Comparison of ENCODE assay signal across 1 cellular context in the genomic region with DNA sequence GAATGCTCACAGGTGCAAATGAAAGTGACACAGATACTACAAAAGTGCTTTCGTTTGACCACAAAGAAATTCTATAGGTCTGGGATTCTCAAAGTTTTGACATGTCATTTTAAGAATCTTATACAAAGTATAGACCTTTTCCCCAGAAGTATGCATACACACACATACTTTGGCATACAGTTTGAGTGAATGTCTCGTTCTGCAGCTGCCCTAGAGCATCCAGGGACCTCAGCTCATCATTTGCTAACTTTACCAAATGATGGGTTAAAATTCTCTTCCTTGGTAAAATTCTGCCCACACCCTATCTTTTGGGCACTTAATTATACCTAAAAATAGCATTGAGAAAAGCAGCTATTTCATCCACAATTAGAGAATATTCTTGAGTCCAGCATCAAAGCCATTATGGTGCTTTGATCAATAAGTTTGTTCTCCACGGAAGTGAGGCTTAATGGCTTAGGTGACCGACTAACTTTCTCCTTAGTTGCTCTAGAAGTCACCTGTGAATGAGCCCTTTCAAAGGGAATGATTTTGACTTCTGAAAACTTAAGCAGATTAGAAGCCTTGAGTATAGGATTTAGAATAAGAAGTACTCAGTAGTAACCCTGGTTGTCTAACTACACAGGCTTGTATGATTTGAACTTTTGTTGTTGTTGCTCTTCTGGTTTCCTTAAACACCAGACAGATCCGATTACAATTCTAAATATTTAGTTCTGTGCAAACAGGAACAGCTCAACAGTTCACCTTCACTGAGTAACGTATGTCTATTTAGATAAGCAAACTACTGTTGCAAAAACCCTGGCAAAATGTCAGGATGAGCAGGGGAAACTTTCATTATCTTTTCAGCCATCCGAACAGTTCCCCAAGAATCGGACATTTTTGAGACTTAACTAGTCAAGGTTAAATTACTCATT.
TF ChIP-seq lines count a peak whose summit lies in the region.

No MANE protein-coding gene starts in this region.

TF ChIP-seq in HepG2, 621 proteins besides CTCF, POLR2A, EP300 and RAD21 (continued from another document and continues in another):
- TF ChIP-seq NR0B2 (CRISPR knock-in tag; IDR thresholded peaks at IDR 0.05): no peak
- peak; percentile 76; the same call in 1 of the 2 replicates for TF ChIP-seq ZNF614 (CRISPR knock-in tag; IDR thresholded peaks at IDR 0.05; ENCODE audit: borderline replicate concordance)
- TF ChIP-seq HOMEZ (CRISPR knock-in tag; IDR thresholded peaks at IDR 0.05; ENCODE audit: low read depth): peak; percentile 95
- TF ChIP-seq HOXA5 (CRISPR knock-in tag; IDR thresholded peaks at IDR 0.05): no peak
- 0 out of 2 replicates have a peak, but pooled peaks have one; percentile 55 for TF ChIP-seq ZNF670 (CRISPR knock-in tag; IDR thresholded peaks at IDR 0.05; ENCODE audit: borderline replicate concordance)
- TF ChIP-seq, protein P1, sequence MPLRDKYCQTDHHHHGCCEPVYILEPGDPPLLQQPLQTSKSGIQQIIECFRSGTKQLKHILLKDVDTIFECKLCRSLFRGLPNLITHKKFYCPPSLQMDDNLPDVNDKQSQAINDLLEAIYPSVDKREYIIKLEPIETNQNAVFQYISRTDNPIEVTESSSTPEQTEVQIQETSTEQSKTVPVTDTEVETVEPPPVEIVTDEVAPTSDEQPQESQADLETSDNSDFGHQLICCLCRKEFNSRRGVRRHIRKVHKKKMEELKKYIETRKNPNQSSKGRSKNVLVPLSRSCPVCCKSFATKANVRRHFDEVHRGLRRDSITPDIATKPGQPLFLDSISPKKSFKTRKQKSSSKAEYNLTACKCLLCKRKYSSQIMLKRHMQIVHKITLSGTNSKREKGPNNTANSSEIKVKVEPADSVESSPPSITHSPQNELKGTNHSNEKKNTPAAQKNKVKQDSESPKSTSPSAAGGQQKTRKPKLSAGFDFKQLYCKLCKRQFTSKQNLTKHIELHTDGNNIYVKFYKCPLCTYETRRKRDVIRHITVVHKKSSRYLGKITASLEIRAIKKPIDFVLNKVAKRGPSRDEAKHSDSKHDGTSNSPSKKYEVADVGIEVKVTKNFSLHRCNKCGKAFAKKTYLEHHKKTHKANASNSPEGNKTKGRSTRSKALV (CRISPR knock-in tag; IDR thresholded peaks at IDR 0.05): no peak
- TF ChIP-seq ZNF264 (CRISPR knock-in tag; IDR thresholded peaks at IDR 0.05): no peak
- no peak for TF ChIP-seq ZNF354B (CRISPR knock-in tag; IDR thresholded peaks at IDR 0.05)
- TF ChIP-seq SRF (IDR thresholded peaks at IDR 0.05; ENCODE audit: low read depth, low read length): no peak
- peak; percentile 45; the same call in 1 of the 2 replicates for TF ChIP-seq KMT2B (CRISPR knock-in tag; IDR thresholded peaks at IDR 0.05)
- no peak for TF ChIP-seq AGO2 (optimal IDR thresholded peaks at IDR 0.05; ENCODE audit: low read depth, low read length)
- TF ChIP-seq, protein P2, sequence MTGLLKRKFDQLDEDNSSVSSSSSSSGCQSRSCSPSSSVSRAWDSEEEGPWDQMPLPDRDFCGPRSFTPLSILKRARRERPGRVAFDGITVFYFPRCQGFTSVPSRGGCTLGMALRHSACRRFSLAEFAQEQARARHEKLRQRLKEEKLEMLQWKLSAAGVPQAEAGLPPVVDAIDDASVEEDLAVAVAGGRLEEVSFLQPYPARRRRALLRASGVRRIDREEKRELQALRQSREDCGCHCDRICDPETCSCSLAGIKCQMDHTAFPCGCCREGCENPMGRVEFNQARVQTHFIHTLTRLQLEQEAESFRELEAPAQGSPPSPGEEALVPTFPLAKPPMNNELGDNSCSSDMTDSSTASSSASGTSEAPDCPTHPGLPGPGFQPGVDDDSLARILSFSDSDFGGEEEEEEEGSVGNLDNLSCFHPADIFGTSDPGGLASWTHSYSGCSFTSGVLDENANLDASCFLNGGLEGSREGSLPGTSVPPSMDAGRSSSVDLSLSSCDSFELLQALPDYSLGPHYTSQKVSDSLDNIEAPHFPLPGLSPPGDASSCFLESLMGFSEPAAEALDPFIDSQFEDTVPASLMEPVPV (CRISPR knock-in tag; IDR thresholded peaks at IDR 0.05): no peak
- no peak for TF ChIP-seq AFF4 (CRISPR knock-in tag; IDR thresholded peaks at IDR 0.05)
- TF ChIP-seq E2F2 (CRISPR knock-in tag; IDR thresholded peaks at IDR 0.05; ENCODE audit: borderline replicate concordance): no peak
- no peak for TF ChIP-seq ZNF646 (CRISPR knock-in tag; IDR thresholded peaks at IDR 0.05)
- TF ChIP-seq WIZ (CRISPR knock-in tag; IDR thresholded peaks at IDR 0.05): no peak
- TF ChIP-seq, protein P3, sequence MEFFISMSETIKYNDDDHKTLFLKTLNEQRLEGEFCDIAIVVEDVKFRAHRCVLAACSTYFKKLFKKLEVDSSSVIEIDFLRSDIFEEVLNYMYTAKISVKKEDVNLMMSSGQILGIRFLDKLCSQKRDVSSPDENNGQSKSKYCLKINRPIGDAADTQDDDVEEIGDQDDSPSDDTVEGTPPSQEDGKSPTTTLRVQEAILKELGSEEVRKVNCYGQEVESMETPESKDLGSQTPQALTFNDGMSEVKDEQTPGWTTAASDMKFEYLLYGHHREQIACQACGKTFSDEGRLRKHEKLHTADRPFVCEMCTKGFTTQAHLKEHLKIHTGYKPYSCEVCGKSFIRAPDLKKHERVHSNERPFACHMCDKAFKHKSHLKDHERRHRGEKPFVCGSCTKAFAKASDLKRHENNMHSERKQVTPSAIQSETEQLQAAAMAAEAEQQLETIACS (CRISPR knock-in tag; IDR thresholded peaks at IDR 0.05): no peak
- TF ChIP-seq, protein P4, sequence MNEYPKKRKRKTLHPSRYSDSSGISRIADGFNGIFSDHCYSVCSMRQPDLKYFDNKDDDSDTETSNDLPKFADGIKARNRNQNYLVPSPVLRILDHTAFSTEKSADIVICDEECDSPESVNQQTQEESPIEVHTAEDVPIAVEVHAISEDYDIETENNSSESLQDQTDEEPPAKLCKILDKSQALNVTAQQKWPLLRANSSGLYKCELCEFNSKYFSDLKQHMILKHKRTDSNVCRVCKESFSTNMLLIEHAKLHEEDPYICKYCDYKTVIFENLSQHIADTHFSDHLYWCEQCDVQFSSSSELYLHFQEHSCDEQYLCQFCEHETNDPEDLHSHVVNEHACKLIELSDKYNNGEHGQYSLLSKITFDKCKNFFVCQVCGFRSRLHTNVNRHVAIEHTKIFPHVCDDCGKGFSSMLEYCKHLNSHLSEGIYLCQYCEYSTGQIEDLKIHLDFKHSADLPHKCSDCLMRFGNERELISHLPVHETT (CRISPR knock-in tag; conservative IDR thresholded peaks at IDR 0.05): no peak
- no peak for TF ChIP-seq ATM (IDR thresholded peaks at IDR 0.05; ENCODE audit: borderline replicate concordance)
- TF ChIP-seq SAP130 (CRISPR knock-in tag; IDR thresholded peaks at IDR 0.05; ENCODE audit: low read depth): peak; percentile 78
- TF ChIP-seq HNRNPK (IDR thresholded peaks at IDR 0.05; ENCODE audit: low read depth, low read length, poor library complexity, severe bottlenecking): no peak
